ENCODE assay signal across 10 cellular contexts in genomic region chr6:35486005-35486925, GRCh38. TPM values are rescaled to one million over a fixed set of nuclear protein-coding genes. Genes with fewer than 3 reads are reported as not detected.
A peak's percentile ranks its signal among the peaks of the same experiment; 100 is the strongest.
DNase-seq lines count a peak whose midpoint lies in the region; ATAC-seq, FAIRE-seq and TF ChIP-seq lines count a peak whose summit lies in the region.
"Had no signal": no experiment of that assay in that cellular context is flagged by ENCODE, and none has a peak within 500 bp of the region (broad histone marks: within the 10 kb centered on the region; RNA-seq: fewer than 3 reads in every experiment).

No MANE protein-coding gene starts in this region.

- TF ChIP-seq RAD21 in HepG2 (CRISPR knock-in tag; IDR thresholded peaks at IDR 0.05) = no peak

- POLR2A ChIA-PET in HepG2 (lab: Yijun Ruan, JAX) = interaction anchor here (0.8 to 1.9 kb wide), 3 partner anchors 9 to 13 kb away, joined by 3 to 15 read pairs (median 5); partner anchors contain the start of gene TEAD3

- DNase-seq in NCI-H1105 (lab: John Stamatoyannopoulos, UW) (peak; percentile 46), coronary artery (ENCODE audit: low spot score) (peak; percentile 75), HepG2 (ENCODE audit: low spot score) (no peak), midbrain (lab: John Stamatoyannopoulos, UW) (no peak), inferior parietal cortex (ENCODE audit: extremely low spot score) (no peak), NCI-H524 (lab: John Stamatoyannopoulos, UW) (no peak)
- DNase-seq in activated naive CD4-positive, alpha-beta T cell treated with anti-CD3 and anti-CD28 coated beads, Interleukin-2, amount 50 U/mL, for 16 hours = no peak
- DNase-seq: erythroblast, NCI-H2029 treated with DMSO at 0.1 percent for 48 hours had no signal

- CTCF ChIA-PET in HepG2 (lab: Yijun Ruan, JAX; ENCODE audit: low intra/inter-chr PET ratio, low total read pairs) = no interaction called here

- H3K4me3 ChIP-seq in coronary artery (peak overlapping the region; percentile 61), HepG2 (replicated peaks in 1 of 3; ENCODE audit: insufficient read depth in 1 of 3, low read depth in 2 of 3, low read length in 3 of 3) (no peak overlapping the region), subcutaneous abdominal adipose tissue (ENCODE audit: low read depth in 1 of 5, low read length in 5 of 5) (peak overlapping the region in 3 of 5 donors; percentile 13 to 35 (median 30))

- peaks cover 10% of the 10 kb centered on the region for H3K79me2 ChIP-seq in HepG2 (ENCODE audit: insufficient read depth, low read length)

- BruUV-seq in HepG2 (replicated peaks; lab: Mats Ljungman, UMichigan) = no TSS peak

- peaks cover 22% of the 10 kb centered on the region; the same call in 1 of the 2 replicates for H4K20me1 ChIP-seq in HepG2 (ENCODE audit: insufficient read depth, low read length)

- no peak for TF ChIP-seq POLR2A in HepG2 (IDR thresholded peaks at IDR 0.05; ENCODE audit: insufficient read depth in 1 of 2, low read depth in 2 of 2, low read length in 2 of 2)

- no peak overlapping the region for H2AFZ ChIP-seq in HepG2 (ENCODE audit: low read length)

- H3K4me2 ChIP-seq in HepG2 (ENCODE audit: low read depth, low read length) = no peak overlapping the region

- H3K9ac ChIP-seq in HepG2 (ENCODE audit: insufficient read depth, low read depth, low read length) = no peak overlapping the region
- H3K9ac ChIP-seq in subcutaneous abdominal adipose tissue (ENCODE audit: low read length in 5 of 5) = peak overlapping the region in 3 of 5 donors; percentile 28 to 57 (median 50)

- no peak for ATAC-seq in HepG2

- in situ Hi-C loops in HepG2 (cut with HindIII; ENCODE audit: extremely low pct_ligation_motif_present, low pct_unique_long_range_greater_than_20kb) = no loop called here

- no peaks in the 10 kb centered on the region for H3K9me3 ChIP-seq in HepG2 (ENCODE audit: low read length)
- H3K9me3 ChIP-seq in subcutaneous abdominal adipose tissue (ENCODE audit: control insufficient read depth in 5 of 5, low read length in 5 of 5) = no peaks in the 10 kb centered on the region

- H3K27ac ChIP-seq in coronary artery (peak overlapping the region; percentile 94 to 99), HepG2 (ENCODE audit: extremely low read length, insufficient read depth, low read length) (no peak overlapping the region), subcutaneous abdominal adipose tissue (ENCODE audit: low read depth, low read length) (peak overlapping the region; percentile 16)

- TF ChIP-seq EP300 in HepG2 (IDR thresholded peaks at IDR 0.05; ENCODE audit: low read depth in 2 of 2, low read length in 2 of 2) = no peak
- TF ChIP-seq EP300 in HepG2 (CRISPR knock-in tag; IDR thresholded peaks at IDR 0.05; ENCODE audit: borderline replicate concordance) = no peak

- TF ChIP-seq CTCF in coronary artery (IDR thresholded peaks at IDR 0.05) = no peak
- TF ChIP-seq CTCF in HepG2 (CRISPR knock-in tag; IDR thresholded peaks at IDR 0.05) = no peak

- 98% methylated on average over 58 of the region's 61 CpGs for WGBS in HepG2 (ENCODE audit: low lambda C conversion rate)

- H3K27me3 ChIP-seq in HepG2 (ENCODE audit: control insufficient read depth in 1 of 2, insufficient read depth in 2 of 2, low read length in 2 of 2) (no peaks in the 10 kb centered on the region), subcutaneous abdominal adipose tissue (ENCODE audit: control insufficient read depth in 5 of 5, insufficient read depth in 4 of 5, low read length in 5 of 5) (peaks cover 0 to 10% (median 1%) of the 10 kb centered on the region in 5 donors)

- no peak for FAIRE-seq in HepG2 (lab: Jason Lieb, UNC)

- H3K36me3 ChIP-seq in HepG2 (replicated peaks in 1 of 2; ENCODE audit: control insufficient read depth in 1 of 2, insufficient read depth in 2 of 2, low read length in 2 of 2) (peaks cover 10 to 45% of the 10 kb centered on the region in 2 experiments), subcutaneous abdominal adipose tissue (ENCODE audit: control insufficient read depth in 5 of 5, insufficient read depth in 5 of 5, low read length in 5 of 5) (peaks cover 0 to 8% (median 0%) of the 10 kb centered on the region in 5 donors)

- intact Hi-C loops in HepG2 (cut with micrococcal nuclease; ENCODE audit: unreplicated experiment) = no loop called here

- H3K4me1 ChIP-seq in HepG2 (ENCODE audit: insufficient read depth, low read length) (0 out of 2 replicates have a peak, but pooled peaks cover 9% of the 10 kb centered on the region), subcutaneous abdominal adipose tissue (ENCODE audit: control insufficient read depth in 5 of 5, insufficient read depth in 5 of 5, low read length in 5 of 5) (peaks cover 0 to 30% (median 20%) of the 10 kb centered on the region in 5 donors)

RNA-seq across cellular contexts. Expression of gene TEAD3, which starts 10.6 kb away (rescaled TPM):
- 14.4 and 15.1 TPM in 2 replicates for total RNA-seq in HepG2 (2016; rRNA removed; fragmentation: Illumina TruSeq; extraction: Trizol)
- total RNA-seq in HepG2 (2016; cell fraction: cytosol; rRNA removed; fragmentation: Illumina TruSeq; extraction: Trizol; ENCODE audit: low read depth) = 3.9 and 4.4 TPM in 2 replicates
- total RNA-seq in HepG2 (2016; cell fraction: insoluble cytoplasmic fraction; rRNA removed; fragmentation: Illumina TruSeq; extraction: Trizol) = 12.5 and 14.5 TPM in 2 replicates
- total RNA-seq in HepG2 (2016; cell fraction: membrane; rRNA removed; fragmentation: Illumina TruSeq; extraction: Trizol) = 14.0 and 14.5 TPM in 2 replicates
- total RNA-seq in HepG2 (2016; cell fraction: nucleus; rRNA removed; fragmentation: Illumina TruSeq; extraction: Trizol) = 12.5 and 14.3 TPM in 2 replicates
- 16.5 and 20.5 TPM in 2 replicates for polyA plus RNA-seq in HepG2 (2011; rRNA removed)
- polyA plus RNA-seq in HepG2 (2011; cell fraction: cytosol; rRNA removed) = 11.8 and 14.3 TPM in 2 replicates
- 41.6 and 45.4 TPM in 2 replicates for polyA plus RNA-seq in HepG2 (2011; cell fraction: nucleus; rRNA removed)
- polyA plus RNA-seq in HepG2 (2012) = 19.1 and 24.4 TPM in 2 replicates
- polyA plus RNA-seq in HepG2 (2016; cell fraction: cytosol; fragmentation: Illumina TruSeq; extraction: Trizol; ENCODE audit: low read depth) = 5.1 and 5.5 TPM in 2 replicates
- polyA plus RNA-seq in HepG2 (2016; cell fraction: insoluble cytoplasmic fraction; fragmentation: Illumina TruSeq; extraction: Trizol; ENCODE audit: low read depth) = 22.1 and 28.5 TPM in 2 replicates
- polyA plus RNA-seq in HepG2 (2016; cell fraction: membrane; fragmentation: Illumina TruSeq; extraction: Trizol; ENCODE audit: low read depth) = 12.7 and 14.9 TPM in 2 replicates
- 41.9 and 43.9 TPM in 2 replicates for polyA plus RNA-seq in HepG2 (2016; cell fraction: nucleus; fragmentation: Illumina TruSeq; extraction: Trizol; ENCODE audit: insufficient read depth, low read depth)
- polyA minus RNA-seq in HepG2 (2011; rRNA and poly(A)+ RNA removed; ENCODE audit: low replicate concordance) = 6.0 and 22.8 TPM in 2 replicates
- 7.7 and 8.2 TPM in 2 replicates for polyA minus RNA-seq in HepG2 (2011; cell fraction: cytosol; rRNA and poly(A)+ RNA removed)
- polyA minus RNA-seq in HepG2 (2011; cell fraction: nucleus; rRNA and poly(A)+ RNA removed) = 7.9 and 8.6 TPM in 2 replicates

RNA-seq across cellular contexts. Expression of gene RPL10A, which starts 18.1 kb away (rescaled TPM):
- total RNA-seq in HepG2 (2016; rRNA removed; fragmentation: Illumina TruSeq; extraction: Trizol) = 1,854 and 2,285 TPM in 2 replicates
- 2,437 and 2,775 TPM in 2 replicates for total RNA-seq in HepG2 (2016; cell fraction: cytosol; rRNA removed; fragmentation: Illumina TruSeq; extraction: Trizol; ENCODE audit: low read depth)
- total RNA-seq in HepG2 (2016; cell fraction: insoluble cytoplasmic fraction; rRNA removed; fragmentation: Illumina TruSeq; extraction: Trizol) = 1,859 and 2,386 TPM in 2 replicates
- total RNA-seq in HepG2 (2016; cell fraction: membrane; rRNA removed; fragmentation: Illumina TruSeq; extraction: Trizol) = 4,119 and 4,316 TPM in 2 replicates
- total RNA-seq in HepG2 (2016; cell fraction: nucleus; rRNA removed; fragmentation: Illumina TruSeq; extraction: Trizol) = 734 and 771 TPM in 2 replicates
- polyA plus RNA-seq in HepG2 (2011; rRNA removed) = 2,253 and 2,726 TPM in 2 replicates
- polyA plus RNA-seq in HepG2 (2011; cell fraction: cytosol; rRNA removed) = 2,315 and 3,589 TPM in 2 replicates
- 1,402 and 1,561 TPM in 2 replicates for polyA plus RNA-seq in HepG2 (2011; cell fraction: nucleus; rRNA removed)
- polyA plus RNA-seq in HepG2 (2012) = 2,161 and 2,246 TPM in 2 replicates
- polyA plus RNA-seq in HepG2 (2016; cell fraction: cytosol; fragmentation: Illumina TruSeq; extraction: Trizol; ENCODE audit: low read depth) = 3,096 and 3,343 TPM in 2 replicates
- 2,345 and 2,428 TPM in 2 replicates for polyA plus RNA-seq in HepG2 (2016; cell fraction: insoluble cytoplasmic fraction; fragmentation: Illumina TruSeq; extraction: Trizol; ENCODE audit: low read depth)
- polyA plus RNA-seq in HepG2 (2016; cell fraction: membrane; fragmentation: Illumina TruSeq; extraction: Trizol; ENCODE audit: low read depth) = 4,116 and 4,234 TPM in 2 replicates
- polyA plus RNA-seq in HepG2 (2016; cell fraction: nucleus; fragmentation: Illumina TruSeq; extraction: Trizol; ENCODE audit: insufficient read depth, low read depth) = 1,389 and 1,424 TPM in 2 replicates
- polyA minus RNA-seq in HepG2 (2011; rRNA and poly(A)+ RNA removed; ENCODE audit: low replicate concordance) = 921 and 1,139 TPM in 2 replicates
- polyA minus RNA-seq in HepG2 (2011; cell fraction: cytosol; rRNA and poly(A)+ RNA removed) = 630 and 657 TPM in 2 replicates
- 275 and 369 TPM in 2 replicates for polyA minus RNA-seq in HepG2 (2011; cell fraction: nucleus; rRNA and poly(A)+ RNA removed)

RNA-seq across cellular contexts. Expression of gene TULP1, which starts 26.4 kb away (rescaled TPM):
- not detected in 2 replicates for total RNA-seq in HepG2 (2016; rRNA removed; fragmentation: Illumina TruSeq; extraction: Trizol)
- total RNA-seq in HepG2 (2016; cell fraction: cytosol; rRNA removed; fragmentation: Illumina TruSeq; extraction: Trizol; ENCODE audit: low read depth) = 0.35 TPM in 1 of 2 replicates, not detected in the other
- not detected in 2 replicates for total RNA-seq in HepG2 (2016; cell fraction: insoluble cytoplasmic fraction; rRNA removed; fragmentation: Illumina TruSeq; extraction: Trizol)
- not detected in 2 replicates for total RNA-seq in HepG2 (2016; cell fraction: membrane; rRNA removed; fragmentation: Illumina TruSeq; extraction: Trizol)
- total RNA-seq in HepG2 (2016; cell fraction: nucleus; rRNA removed; fragmentation: Illumina TruSeq; extraction: Trizol) = not detected in 2 replicates
- not detected in 2 replicates for polyA plus RNA-seq in HepG2 (2011; rRNA removed)
- polyA plus RNA-seq in HepG2 (2011; cell fraction: cytosol; rRNA removed) = not detected in 2 replicates
- polyA plus RNA-seq in HepG2 (2011; cell fraction: nucleus; rRNA removed) = not detected in 2 replicates
- polyA plus RNA-seq in HepG2 (2012) = not detected in 2 replicates
- polyA plus RNA-seq in HepG2 (2016; cell fraction: cytosol; fragmentation: Illumina TruSeq; extraction: Trizol; ENCODE audit: low read depth) = not detected in 2 replicates
- polyA plus RNA-seq in HepG2 (2016; cell fraction: insoluble cytoplasmic fraction; fragmentation: Illumina TruSeq; extraction: Trizol; ENCODE audit: low read depth) = not detected in 2 replicates
- polyA plus RNA-seq in HepG2 (2016; cell fraction: membrane; fragmentation: Illumina TruSeq; extraction: Trizol; ENCODE audit: low read depth) = not detected in 2 replicates
- not detected in 2 replicates for polyA plus RNA-seq in HepG2 (2016; cell fraction: nucleus; fragmentation: Illumina TruSeq; extraction: Trizol; ENCODE audit: insufficient read depth, low read depth)
- polyA minus RNA-seq in HepG2 (2011; rRNA and poly(A)+ RNA removed; ENCODE audit: low replicate concordance) = not detected in 2 replicates
- not detected in 2 replicates for polyA minus RNA-seq in HepG2 (2011; cell fraction: cytosol; rRNA and poly(A)+ RNA removed)
- not detected in 2 replicates for polyA minus RNA-seq in HepG2 (2011; cell fraction: nucleus; rRNA and poly(A)+ RNA removed)

RNA-seq across cellular contexts. Expression of gene FANCE, which starts 34.1 kb away (rescaled TPM):
- 9.7 and 11.2 TPM in 2 replicates for total RNA-seq in HepG2 (2016; rRNA removed; fragmentation: Illumina TruSeq; extraction: Trizol)
- 1.9 and 2.5 TPM in 2 replicates for total RNA-seq in HepG2 (2016; cell fraction: cytosol; rRNA removed; fragmentation: Illumina TruSeq; extraction: Trizol; ENCODE audit: low read depth)
- 9.2 and 10.0 TPM in 2 replicates for total RNA-seq in HepG2 (2016; cell fraction: insoluble cytoplasmic fraction; rRNA removed; fragmentation: Illumina TruSeq; extraction: Trizol)
- total RNA-seq in HepG2 (2016; cell fraction: membrane; rRNA removed; fragmentation: Illumina TruSeq; extraction: Trizol) = 6.3 and 6.7 TPM in 2 replicates
- 4.8 and 7.1 TPM in 2 replicates for total RNA-seq in HepG2 (2016; cell fraction: nucleus; rRNA removed; fragmentation: Illumina TruSeq; extraction: Trizol)
- polyA plus RNA-seq in HepG2 (2011; rRNA removed) = 7.1 and 7.9 TPM in 2 replicates
- polyA plus RNA-seq in HepG2 (2011; cell fraction: cytosol; rRNA removed) = 6.3 and 6.8 TPM in 2 replicates
- polyA plus RNA-seq in HepG2 (2011; cell fraction: nucleus; rRNA removed) = 6.9 and 8.4 TPM in 2 replicates
- polyA plus RNA-seq in HepG2 (2012) = 4.1 and 4.3 TPM in 2 replicates
- 1.5 and 1.6 TPM in 2 replicates for polyA plus RNA-seq in HepG2 (2016; cell fraction: cytosol; fragmentation: Illumina TruSeq; extraction: Trizol; ENCODE audit: low read depth)
- polyA plus RNA-seq in HepG2 (2016; cell fraction: insoluble cytoplasmic fraction; fragmentation: Illumina TruSeq; extraction: Trizol; ENCODE audit: low read depth) = 7.5 and 8.6 TPM in 2 replicates
- 3.0 and 4.3 TPM in 2 replicates for polyA plus RNA-seq in HepG2 (2016; cell fraction: membrane; fragmentation: Illumina TruSeq; extraction: Trizol; ENCODE audit: low read depth)
- polyA plus RNA-seq in HepG2 (2016; cell fraction: nucleus; fragmentation: Illumina TruSeq; extraction: Trizol; ENCODE audit: insufficient read depth, low read depth) = 13.2 and 13.8 TPM in 2 replicates
- 14.3 and 23.1 TPM in 2 replicates for polyA minus RNA-seq in HepG2 (2011; rRNA and poly(A)+ RNA removed; ENCODE audit: low replicate concordance)
- polyA minus RNA-seq in HepG2 (2011; cell fraction: cytosol; rRNA and poly(A)+ RNA removed) = 5.5 TPM in 2 replicates
- polyA minus RNA-seq in HepG2 (2011; cell fraction: nucleus; rRNA and poly(A)+ RNA removed) = 1.8 and 2.4 TPM in 2 replicates

Comparison
In these comparisons a context has a peak if more than half of its experiments do, and no peak if none do; other contexts are left out.
1. DNase-seq: peak in NCI-H1105 (single experiment) and coronary artery (single experiment); none in HepG2 (single experiment), midbrain (single experiment), inferior parietal cortex (single experiment), activated naive CD4-positive, alpha-beta T cell treated with anti-CD3 and anti-CD28 coated beads, Interleukin-2, amount 50 U/mL, for 16 hours (single experiment) and NCI-H524 (0 of 2).
2. H3K4me3 ChIP-seq: peak in coronary artery (single experiment) and subcutaneous abdominal adipose tissue (3 of 5); none in HepG2 (0 of 3).